In genomic region chr19:44552324-44552723, GRCh38 we compare ENCODE assay signal across 9 cellular contexts. TPM values are rescaled to one million over a fixed set of nuclear protein-coding genes. Genes with fewer than 3 reads are reported as not detected.
A peak's percentile ranks its signal among the peaks of the same experiment; 100 is the strongest.
DNase-seq lines count a peak whose midpoint lies in the region; ATAC-seq and TF ChIP-seq lines count a peak whose summit lies in the region.
"Had no signal": no experiment of that assay in that cellular context is flagged by ENCODE, and none has a peak within 500 bp of the region (broad histone marks: within the 10 kb centered on the region; RNA-seq: fewer than 3 reads in every experiment).

No MANE protein-coding gene starts in this region.

- H3K27me3 Mint-ChIP-seq in activated CD4-positive, alpha-beta T cell treated with anti-CD3 and anti-CD28 coated beads, Interleukin-2, amount 10 ng/mL, durations not matched to agents 7 days and 5 days: no peaks in the 10 kb centered on the region

- peak; percentile 49 for TF ChIP-seq CTCF in upper lobe of right lung (IDR thresholded peaks at IDR 0.05)

- CTCF ChIA-PET in activated CD4-positive, alpha-beta T cell treated with anti-CD3 and anti-CD28 coated beads, Interleukin-2, amount 10 ng/mL, durations not matched to agents 7 days and 5 days (lab: Charles Lee): interaction anchor here (0.6 to 0.7 kb wide), 2 partner anchors 15 to 18 kb away, joined by 3 read pairs; no protein-coding TSS in a partner anchor

- no peaks in the 10 kb centered on the region for H3K36me3 ChIP-seq in upper lobe of right lung
- H3K36me3 ChIP-seq: SJSA1 had no signal

- POLR2A ChIA-PET in activated CD4-positive, alpha-beta T cell treated with anti-CD3 and anti-CD28 coated beads, Interleukin-2, amount 10 ng/mL, durations not matched to agents 7 days and 5 days (lab: Charles Lee): no interaction called here

- no peaks in the 10 kb centered on the region for H3K4me1 Mint-ChIP-seq in activated CD4-positive, alpha-beta T cell treated with anti-CD3 and anti-CD28 coated beads, Interleukin-2, amount 10 ng/mL, durations not matched to agents 7 days and 5 days

- H3K36me3 Mint-ChIP-seq in activated CD4-positive, alpha-beta T cell treated with anti-CD3 and anti-CD28 coated beads, Interleukin-2, amount 10 ng/mL, durations not matched to agents 7 days and 5 days (ENCODE audit: low read depth): no peaks in the 10 kb centered on the region

- H3K4me3 Mint-ChIP-seq in activated CD4-positive, alpha-beta T cell treated with anti-CD3 and anti-CD28 coated beads, Interleukin-2, amount 10 ng/mL, durations not matched to agents 7 days and 5 days: no peak overlapping the region

- peak; percentile 68 for DNase-seq in DMS53 (lab: John Stamatoyannopoulos, UW)
- peak; percentile 79 for DNase-seq in HT-29 (ENCODE audit: low spot score)
- DNase-seq in activated CD4-positive, alpha-beta T cell treated with anti-CD3 and anti-CD28 coated beads, Interleukin-2, amount 10 ng/mL, durations not matched to agents 7 days and 5 days: peak; percentile 26
- peak; percentile 85 for DNase-seq in iPS-NIHi11 (ENCODE audit: low spot score)
- peak; percentile 66 for DNase-seq in upper lobe of right lung
- no peak for DNase-seq in caudate nucleus (lab: John Stamatoyannopoulos, UW)
- no peak for DNase-seq in DMS114 treated with DMSO at 0.1 percent for 48 hours (lab: John Stamatoyannopoulos, UW; ENCODE audit: unreplicated experiment)
- DNase-seq in DMS79 (lab: John Stamatoyannopoulos, UW): no peak

- intact Hi-C loops in upper lobe of right lung (cut with DNase I): no loop called here

- H3K4me1 ChIP-seq in upper lobe of right lung: no peaks in the 10 kb centered on the region

- no peak overlapping the region for H3K27ac Mint-ChIP-seq in activated CD4-positive, alpha-beta T cell treated with anti-CD3 and anti-CD28 coated beads, Interleukin-2, amount 10 ng/mL, durations not matched to agents 7 days and 5 days

- peaks cover 4% of the 10 kb centered on the region for H3K27me3 ChIP-seq in upper lobe of right lung
- H3K27me3 ChIP-seq: SJSA1 had no signal

- H3K9me3 ChIP-seq in upper lobe of right lung: no peaks in the 10 kb centered on the region
- H3K9me3 ChIP-seq: SJSA1 had no signal

- ATAC-seq in upper lobe of right lung: peak; percentile 90

- no peak overlapping the region for H3K4me3 ChIP-seq in upper lobe of right lung
- H3K4me3 ChIP-seq: SJSA1 had no signal

- H3K27ac ChIP-seq in upper lobe of right lung: no peak overlapping the region
- H3K27ac ChIP-seq in caudate nucleus (ENCODE audit: low read depth, low read length): no peak overlapping the region
- H3K27ac ChIP-seq: SJSA1 had no signal

- peaks cover 16% of the 10 kb centered on the region for H3K9me3 Mint-ChIP-seq in activated CD4-positive, alpha-beta T cell treated with anti-CD3 and anti-CD28 coated beads, Interleukin-2, amount 10 ng/mL, durations not matched to agents 7 days and 5 days

RNA-seq across cellular contexts. Expression of gene CEACAM20, which starts 22.8 kb away (rescaled TPM):
- not detected in 2 replicates for total RNA-seq in HT-29 (2014; rRNA removed; shearing (Covaris generic))
- not detected for total RNA-seq in activated CD4-positive, alpha-beta T cell treated with anti-CD3 and anti-CD28 coated beads, Interleukin-2, amount 10 ng/mL, durations not matched to agents 7 days and 5 days
- total RNA-seq in upper lobe of right lung: 0.35 TPM

RNA-seq across cellular contexts. Expression of gene ZNF180, which starts 52.0 kb away (rescaled TPM):
- 12.1 and 12.3 TPM in 2 replicates for total RNA-seq in HT-29 (2014; rRNA removed; shearing (Covaris generic))
- 10 to 100 TPM in 1 of 2 experiments, 1 to 10 TPM in 1; 9.6 to 11.7 TPM for total RNA-seq in activated CD4-positive, alpha-beta T cell treated with anti-CD3 and anti-CD28 coated beads, Interleukin-2, amount 10 ng/mL, durations not matched to agents 7 days and 5 days
- total RNA-seq in upper lobe of right lung: 9.6 TPM

Comparison
In these comparisons a context has a peak if more than half of its experiments do, and no peak if none do; other contexts are left out.
1. DNase-seq: peak in DMS53 (single experiment), HT-29 (single experiment), activated CD4-positive, alpha-beta T cell treated with anti-CD3 and anti-CD28 coated beads, Interleukin-2, amount 10 ng/mL, durations not matched to agents 7 days and 5 days (single experiment), iPS-NIHi11 (single experiment) and upper lobe of right lung (single experiment); none in caudate nucleus (0 of 61), DMS114 treated with DMSO at 0.1 percent for 48 hours (single experiment) and DMS79 (single experiment).